Comparison of ENCODE assay signal across 1 cellular context in the genomic region with DNA sequence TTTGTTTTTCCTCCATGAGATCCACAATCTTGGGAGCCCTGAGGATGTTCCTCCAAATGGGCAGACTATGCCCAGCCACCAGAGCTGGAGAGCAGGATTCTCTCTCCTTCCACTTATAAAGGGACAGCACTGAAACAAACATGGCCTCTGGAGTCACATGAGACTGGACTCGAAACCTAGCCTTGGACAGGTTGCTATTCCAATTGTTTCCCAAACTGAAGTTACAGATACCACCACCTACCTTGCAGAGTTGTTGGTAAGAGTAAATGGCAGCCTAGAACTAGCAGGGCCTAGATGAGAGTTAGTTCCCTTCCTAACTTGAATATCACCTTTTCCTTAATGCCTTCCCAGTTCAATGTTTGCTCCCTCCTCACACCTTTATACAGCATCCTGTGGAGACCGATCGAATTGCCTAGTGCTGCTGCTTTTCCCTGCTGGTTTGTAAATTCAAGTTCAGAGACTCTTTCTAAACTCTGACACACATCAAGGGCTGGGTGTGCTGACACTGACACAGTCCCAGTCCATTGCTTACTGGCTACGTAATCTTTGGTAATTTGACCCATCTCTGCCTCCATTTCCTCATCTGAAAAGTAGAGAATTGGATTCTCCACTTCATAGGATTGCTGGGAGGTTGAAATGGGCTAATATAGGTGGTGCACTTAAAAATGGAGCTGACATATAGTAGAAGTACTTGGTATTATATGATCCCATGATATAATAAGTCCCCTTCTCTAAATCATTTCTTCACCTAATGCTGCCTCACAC.
TF ChIP-seq lines count a peak whose summit lies in the region.

No MANE protein-coding gene starts in this region.

TF ChIP-seq in A549, 52 proteins besides CTCF, POLR2A, EP300 and RAD21 (continued from another document):
- TF ChIP-seq, protein P1, sequence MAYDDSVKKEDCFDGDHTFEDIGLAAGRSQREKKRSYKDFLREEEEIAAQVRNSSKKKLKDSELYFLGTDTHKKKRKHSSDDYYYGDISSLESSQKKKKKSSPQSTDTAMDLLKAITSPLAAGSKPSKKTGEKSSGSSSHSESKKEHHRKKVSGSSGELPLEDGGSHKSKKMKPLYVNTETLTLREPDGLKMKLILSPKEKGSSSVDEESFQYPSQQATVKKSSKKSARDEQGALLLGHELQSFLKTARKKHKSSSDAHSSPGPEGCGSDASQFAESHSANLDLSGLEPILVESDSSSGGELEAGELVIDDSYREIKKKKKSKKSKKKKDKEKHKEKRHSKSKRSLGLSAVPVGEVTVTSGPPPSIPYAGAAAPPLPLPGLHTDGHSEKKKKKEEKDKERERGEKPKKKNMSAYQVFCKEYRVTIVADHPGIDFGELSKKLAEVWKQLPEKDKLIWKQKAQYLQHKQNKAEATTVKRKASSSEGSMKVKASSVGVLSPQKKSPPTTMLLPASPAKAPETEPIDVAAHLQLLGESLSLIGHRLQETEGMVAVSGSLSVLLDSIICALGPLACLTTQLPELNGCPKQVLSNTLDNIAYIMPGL (CRISPR knock-in tag; IDR thresholded peaks at IDR 0.05; ENCODE audit: borderline replicate concordance): no peak
- TF ChIP-seq NFE2L2 (conservative IDR thresholded peaks at IDR 0.05; ENCODE audit: low read length): no peak
- no peak for TF ChIP-seq GATA3 (IDR thresholded peaks at IDR 0.05; ENCODE audit: borderline replicate concordance)
- TF ChIP-seq, protein P2, sequence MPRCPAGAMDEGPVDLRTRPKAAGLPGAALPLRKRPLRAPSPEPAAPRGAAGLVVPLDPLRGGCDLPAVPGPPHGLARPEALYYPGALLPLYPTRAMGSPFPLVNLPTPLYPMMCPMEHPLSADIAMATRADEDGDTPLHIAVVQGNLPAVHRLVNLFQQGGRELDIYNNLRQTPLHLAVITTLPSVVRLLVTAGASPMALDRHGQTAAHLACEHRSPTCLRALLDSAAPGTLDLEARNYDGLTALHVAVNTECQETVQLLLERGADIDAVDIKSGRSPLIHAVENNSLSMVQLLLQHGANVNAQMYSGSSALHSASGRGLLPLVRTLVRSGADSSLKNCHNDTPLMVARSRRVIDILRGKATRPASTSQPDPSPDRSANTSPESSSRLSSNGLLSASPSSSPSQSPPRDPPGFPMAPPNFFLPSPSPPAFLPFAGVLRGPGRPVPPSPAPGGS (IDR thresholded peaks at IDR 0.05): no peak
- TF ChIP-seq, protein P3, sequence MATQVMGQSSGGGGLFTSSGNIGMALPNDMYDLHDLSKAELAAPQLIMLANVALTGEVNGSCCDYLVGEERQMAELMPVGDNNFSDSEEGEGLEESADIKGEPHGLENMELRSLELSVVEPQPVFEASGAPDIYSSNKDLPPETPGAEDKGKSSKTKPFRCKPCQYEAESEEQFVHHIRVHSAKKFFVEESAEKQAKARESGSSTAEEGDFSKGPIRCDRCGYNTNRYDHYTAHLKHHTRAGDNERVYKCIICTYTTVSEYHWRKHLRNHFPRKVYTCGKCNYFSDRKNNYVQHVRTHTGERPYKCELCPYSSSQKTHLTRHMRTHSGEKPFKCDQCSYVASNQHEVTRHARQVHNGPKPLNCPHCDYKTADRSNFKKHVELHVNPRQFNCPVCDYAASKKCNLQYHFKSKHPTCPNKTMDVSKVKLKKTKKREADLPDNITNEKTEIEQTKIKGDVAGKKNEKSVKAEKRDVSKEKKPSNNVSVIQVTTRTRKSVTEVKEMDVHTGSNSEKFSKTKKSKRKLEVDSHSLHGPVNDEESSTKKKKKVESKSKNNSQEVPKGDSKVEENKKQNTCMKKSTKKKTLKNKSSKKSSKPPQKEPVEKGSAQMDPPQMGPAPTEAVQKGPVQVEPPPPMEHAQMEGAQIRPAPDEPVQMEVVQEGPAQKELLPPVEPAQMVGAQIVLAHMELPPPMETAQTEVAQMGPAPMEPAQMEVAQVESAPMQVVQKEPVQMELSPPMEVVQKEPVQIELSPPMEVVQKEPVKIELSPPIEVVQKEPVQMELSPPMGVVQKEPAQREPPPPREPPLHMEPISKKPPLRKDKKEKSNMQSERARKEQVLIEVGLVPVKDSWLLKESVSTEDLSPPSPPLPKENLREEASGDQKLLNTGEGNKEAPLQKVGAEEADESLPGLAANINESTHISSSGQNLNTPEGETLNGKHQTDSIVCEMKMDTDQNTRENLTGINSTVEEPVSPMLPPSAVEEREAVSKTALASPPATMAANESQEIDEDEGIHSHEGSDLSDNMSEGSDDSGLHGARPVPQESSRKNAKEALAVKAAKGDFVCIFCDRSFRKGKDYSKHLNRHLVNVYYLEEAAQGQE (IDR thresholded peaks at IDR 0.05): no peak
- no peak for TF ChIP-seq JUN (IDR thresholded peaks at IDR 0.05)
- TF ChIP-seq, protein P4, sequence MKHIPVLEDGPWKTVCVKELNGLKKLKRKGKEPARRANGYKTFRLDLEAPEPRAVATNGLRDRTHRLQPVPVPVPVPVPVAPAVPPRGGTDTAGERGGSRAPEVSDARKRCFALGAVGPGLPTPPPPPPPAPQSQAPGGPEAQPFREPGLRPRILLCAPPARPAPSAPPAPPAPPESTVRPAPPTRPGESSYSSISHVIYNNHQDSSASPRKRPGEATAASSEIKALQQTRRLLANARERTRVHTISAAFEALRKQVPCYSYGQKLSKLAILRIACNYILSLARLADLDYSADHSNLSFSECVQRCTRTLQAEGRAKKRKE (CRISPR knock-in tag; IDR thresholded peaks at IDR 0.05; ENCODE audit: low read depth): no peak
